In genomic region chr1:39919545-39919944, GRCh38 we compare ENCODE assay signal across 8 cellular contexts. TPM values are rescaled to one million over a fixed set of nuclear protein-coding genes. Genes with fewer than 3 reads are reported as not detected.
DNase-seq lines count a peak whose midpoint lies in the region; ATAC-seq and TF ChIP-seq lines count a peak whose summit lies in the region.

No MANE protein-coding gene starts in this region.

- no peak for TF ChIP-seq EP300 in transverse colon (IDR thresholded peaks at IDR 0.05; ENCODE audit: low read depth)

- H3K27ac ChIP-seq in transverse colon = no peak overlapping the region

- 23 to 26% methylated on average over 3 of the region's 3 CpGs for WGBS in transverse colon (ENCODE audit: low coverage in 1 of 2), 2 donors

- peaks cover 4% of the 10 kb centered on the region for H3K27me3 Mint-ChIP-seq in activated CD4-positive, alpha-beta memory T cell treated with anti-CD3 and anti-CD28 coated beads for 36 hours
- H3K27me3 Mint-ChIP-seq in naive B cell = peaks cover 8 to 11% (median 9%) of the 10 kb centered on the region in 3 donors

- no peak overlapping the region for H3K4me3 Mint-ChIP-seq in activated CD4-positive, alpha-beta memory T cell treated with anti-CD3 and anti-CD28 coated beads for 36 hours
- H3K4me3 Mint-ChIP-seq in naive B cell = no peak overlapping the region

- no peaks in the 10 kb centered on the region for H3K4me1 ChIP-seq in transverse colon

- POLR2A ChIA-PET in activated CD4-positive, alpha-beta memory T cell treated with anti-CD3 and anti-CD28 coated beads for 36 hours (lab: Charles Lee) = interaction anchor here (0.6 to 2.1 kb wide), 2 partner anchors 55 to 64 kb away, joined by 3 to 7 read pairs; no protein-coding TSS in a partner anchor

- TF ChIP-seq CTCF in epithelial cell of esophagus (IDR thresholded peaks at IDR 0.05; ENCODE audit: insufficient read depth, low read depth, low read length, missing control alignments) = peak; percentile 70
- peak; percentile 54 to 85 (median 63) for TF ChIP-seq CTCF in transverse colon (IDR thresholded peaks at IDR 0.05)

- intact Hi-C loops in activated CD4-positive, alpha-beta memory T cell treated with anti-CD3 and anti-CD28 coated beads for 36 hours (cut with micrococcal nuclease) = loop anchor here (1.0 to 2.0 kb wide), 2 partner anchors 54 to 113 kb away; no protein-coding TSS in a partner anchor
- intact Hi-C loops in transverse colon (cut with DNase I; ENCODE audit: low total_unique reads) = loop anchor here (5.0 kb wide), 1 partner anchor 53 kb away; no protein-coding TSS in a partner anchor

- peak; percentile 63 for DNase-seq in EL
- peak; percentile 73 to 95 for DNase-seq in NCI-H526 (lab: John Stamatoyannopoulos, UW)
- DNase-seq in activated CD4-positive, alpha-beta memory T cell treated with anti-CD3 and anti-CD28 coated beads for 36 hours = peak; percentile 68
- peak; percentile 87 for DNase-seq in epithelial cell of esophagus (ENCODE audit: low read depth)
- DNase-seq in naive B cell = peak; percentile 67
- DNase-seq in transverse colon = peak; percentile 56

- CTCF ChIA-PET in activated CD4-positive, alpha-beta memory T cell treated with anti-CD3 and anti-CD28 coated beads for 36 hours (lab: Charles Lee) = interaction anchor here (0.6 to 8.8 kb wide), 42 partner anchors 9 to 419 kb away, joined by 3 to 188 read pairs (median 5); partner anchors contain the start of genes CAP1, HPCAL4, MYCL and TRIT1

- H3K36me3 Mint-ChIP-seq in activated CD4-positive, alpha-beta memory T cell treated with anti-CD3 and anti-CD28 coated beads for 36 hours = no peaks in the 10 kb centered on the region
- no peaks in the 10 kb centered on the region for H3K36me3 Mint-ChIP-seq in naive B cell

- no peaks in the 10 kb centered on the region for H3K9me3 ChIP-seq in transverse colon

- H3K27me3 ChIP-seq in transverse colon = peaks cover 6% of the 10 kb centered on the region

- TF ChIP-seq POLR2A in transverse colon (IDR thresholded peaks at IDR 0.05) = no peak

- no peak overlapping the region for H3K4me3 ChIP-seq in epithelial cell of esophagus (ENCODE audit: low read length)
- H3K4me3 ChIP-seq in transverse colon = no peak overlapping the region

- ATAC-seq in HG03280 (IDR thresholded peaks at IDR 0.05; ENCODE audit: unreplicated experiment) = peak; percentile 74
- peak; percentile 99 for ATAC-seq in naive B cell (ENCODE audit: low read depth in 2 of 2)
- ATAC-seq in GM19463 (IDR thresholded peaks at IDR 0.05; ENCODE audit: unreplicated experiment) = no peak

- in situ Hi-C loops in transverse colon (cut with MboI; ENCODE audit: low pct_ligation_motif_present in 1 of 4, low pct_unique_long_range_greater_than_20kb in 1 of 4, low sequenced_read_pairs in 3 of 4) = loop anchor here in 1 of 4 donors (5.0 kb wide), 1 partner anchor 53 kb away; no protein-coding TSS in a partner anchor

- no peak overlapping the region for H3K27ac Mint-ChIP-seq in activated CD4-positive, alpha-beta memory T cell treated with anti-CD3 and anti-CD28 coated beads for 36 hours
- peak overlapping the region in 2 of 6 donors; percentile 25 to 77 for H3K27ac Mint-ChIP-seq in naive B cell

- H3K4me1 Mint-ChIP-seq in activated CD4-positive, alpha-beta memory T cell treated with anti-CD3 and anti-CD28 coated beads for 36 hours (ENCODE audit: low read depth) = peaks cover 2% of the 10 kb centered on the region
- peaks cover 0 to 5% (median 4%) of the 10 kb centered on the region in 3 donors for H3K4me1 Mint-ChIP-seq in naive B cell

- no peaks in the 10 kb centered on the region for H3K9me3 Mint-ChIP-seq in activated CD4-positive, alpha-beta memory T cell treated with anti-CD3 and anti-CD28 coated beads for 36 hours
- H3K9me3 Mint-ChIP-seq in naive B cell = no peaks in the 10 kb centered on the region

- H3K36me3 ChIP-seq in transverse colon = no peaks in the 10 kb centered on the region

RNA-seq across cellular contexts. Expression of gene MYCL, which starts 17.8 kb away (rescaled TPM):
- under 1 TPM in 1 of 2 experiments, not detected in 1; 0.07 TPM for total RNA-seq in activated CD4-positive, alpha-beta memory T cell treated with anti-CD3 and anti-CD28 coated beads for 36 hours
- under 1 TPM in 2 of 6 donors, not detected in 4; 0.12 to 0.36 TPM for polyA plus RNA-seq in naive B cell (ENCODE audit: low read depth in 6 of 6)
- total RNA-seq in transverse colon = 10 to 100 TPM; 14.2 to 27.3 (median 15.8) TPM

RNA-seq across cellular contexts. Expression of gene MFSD2A, which starts 35.4 kb away (rescaled TPM):
- 1 to 10 TPM; 6.0 to 7.5 TPM for total RNA-seq in activated CD4-positive, alpha-beta memory T cell treated with anti-CD3 and anti-CD28 coated beads for 36 hours
- under 1 TPM in 5 of 6 donors, not detected in 1; 0.43 to 0.79 (median 0.65) TPM for polyA plus RNA-seq in naive B cell (ENCODE audit: low read depth in 6 of 6)
- 10 to 100 TPM in 3 of 4 donors, 1 to 10 TPM in 1; 2.0 to 79.3 (median 13.1) TPM for total RNA-seq in transverse colon

RNA-seq across cellular contexts. Expression of gene TRIT1, which starts 36.2 kb away (rescaled TPM):
- total RNA-seq in activated CD4-positive, alpha-beta memory T cell treated with anti-CD3 and anti-CD28 coated beads for 36 hours = 10 to 100 TPM; 21.0 to 21.9 TPM
- 10 to 100 TPM in 1 of 6 donors, 1 to 10 TPM in 5; 4.4 to 10.2 (median 6.9) TPM for polyA plus RNA-seq in naive B cell (ENCODE audit: low read depth in 6 of 6)
- total RNA-seq in transverse colon = 10 to 100 TPM; 16.8 to 35.4 (median 19.2) TPM

Comparison
In these comparisons a context has a peak if more than half of its experiments do, and no peak if none do; other contexts are left out.
1. RNA of gene MYCL, which starts 17.8 kb away (total RNA-seq): 14.2 to 27.3 TPM in transverse colon; 0.07 TPM in activated CD4-positive, alpha-beta memory T cell treated with anti-CD3 and anti-CD28 coated beads for 36 hours; every median in the first group is over 10 times any median in the second.
2. Peak in every context shown above with its lines, with median percentiles within 50 percentile points of each other: DNase-seq.